In the genomic region with DNA sequence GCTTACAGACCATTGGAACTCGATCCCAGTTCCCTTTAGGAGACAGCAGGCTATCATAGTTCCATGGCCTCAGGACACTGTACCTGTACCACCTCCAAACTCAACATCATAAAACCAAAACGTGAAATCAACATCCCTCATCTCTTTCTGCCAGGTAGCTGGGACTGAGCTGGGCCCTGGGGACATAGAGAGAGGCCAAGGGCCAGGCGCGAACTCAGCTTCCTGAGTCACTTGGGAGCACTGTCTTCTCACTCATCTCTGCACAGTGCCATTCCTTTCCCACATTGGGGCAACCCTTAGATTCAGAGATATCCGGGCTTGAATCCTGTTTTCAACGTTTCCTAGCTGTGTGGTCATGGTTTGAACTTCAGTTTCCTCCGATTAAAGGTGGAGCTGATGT, we compare ENCODE assay signal across 1 cellular context.
TF ChIP-seq lines count a peak whose summit lies in the region.

No MANE protein-coding gene starts in this region.

TF ChIP-seq in H1, 55 proteins besides CTCF, POLR2A, EP300 and RAD21:
- TF ChIP-seq BCL11A (IDR thresholded peaks at IDR 0.05; ENCODE audit: low read depth in 2 of 2, low read length in 2 of 2) (no peak), RXRA (IDR thresholded peaks at IDR 0.05; ENCODE audit: insufficient read depth, low read depth, low read length) (no peak)
- TF ChIP-seq, protein P1, sequence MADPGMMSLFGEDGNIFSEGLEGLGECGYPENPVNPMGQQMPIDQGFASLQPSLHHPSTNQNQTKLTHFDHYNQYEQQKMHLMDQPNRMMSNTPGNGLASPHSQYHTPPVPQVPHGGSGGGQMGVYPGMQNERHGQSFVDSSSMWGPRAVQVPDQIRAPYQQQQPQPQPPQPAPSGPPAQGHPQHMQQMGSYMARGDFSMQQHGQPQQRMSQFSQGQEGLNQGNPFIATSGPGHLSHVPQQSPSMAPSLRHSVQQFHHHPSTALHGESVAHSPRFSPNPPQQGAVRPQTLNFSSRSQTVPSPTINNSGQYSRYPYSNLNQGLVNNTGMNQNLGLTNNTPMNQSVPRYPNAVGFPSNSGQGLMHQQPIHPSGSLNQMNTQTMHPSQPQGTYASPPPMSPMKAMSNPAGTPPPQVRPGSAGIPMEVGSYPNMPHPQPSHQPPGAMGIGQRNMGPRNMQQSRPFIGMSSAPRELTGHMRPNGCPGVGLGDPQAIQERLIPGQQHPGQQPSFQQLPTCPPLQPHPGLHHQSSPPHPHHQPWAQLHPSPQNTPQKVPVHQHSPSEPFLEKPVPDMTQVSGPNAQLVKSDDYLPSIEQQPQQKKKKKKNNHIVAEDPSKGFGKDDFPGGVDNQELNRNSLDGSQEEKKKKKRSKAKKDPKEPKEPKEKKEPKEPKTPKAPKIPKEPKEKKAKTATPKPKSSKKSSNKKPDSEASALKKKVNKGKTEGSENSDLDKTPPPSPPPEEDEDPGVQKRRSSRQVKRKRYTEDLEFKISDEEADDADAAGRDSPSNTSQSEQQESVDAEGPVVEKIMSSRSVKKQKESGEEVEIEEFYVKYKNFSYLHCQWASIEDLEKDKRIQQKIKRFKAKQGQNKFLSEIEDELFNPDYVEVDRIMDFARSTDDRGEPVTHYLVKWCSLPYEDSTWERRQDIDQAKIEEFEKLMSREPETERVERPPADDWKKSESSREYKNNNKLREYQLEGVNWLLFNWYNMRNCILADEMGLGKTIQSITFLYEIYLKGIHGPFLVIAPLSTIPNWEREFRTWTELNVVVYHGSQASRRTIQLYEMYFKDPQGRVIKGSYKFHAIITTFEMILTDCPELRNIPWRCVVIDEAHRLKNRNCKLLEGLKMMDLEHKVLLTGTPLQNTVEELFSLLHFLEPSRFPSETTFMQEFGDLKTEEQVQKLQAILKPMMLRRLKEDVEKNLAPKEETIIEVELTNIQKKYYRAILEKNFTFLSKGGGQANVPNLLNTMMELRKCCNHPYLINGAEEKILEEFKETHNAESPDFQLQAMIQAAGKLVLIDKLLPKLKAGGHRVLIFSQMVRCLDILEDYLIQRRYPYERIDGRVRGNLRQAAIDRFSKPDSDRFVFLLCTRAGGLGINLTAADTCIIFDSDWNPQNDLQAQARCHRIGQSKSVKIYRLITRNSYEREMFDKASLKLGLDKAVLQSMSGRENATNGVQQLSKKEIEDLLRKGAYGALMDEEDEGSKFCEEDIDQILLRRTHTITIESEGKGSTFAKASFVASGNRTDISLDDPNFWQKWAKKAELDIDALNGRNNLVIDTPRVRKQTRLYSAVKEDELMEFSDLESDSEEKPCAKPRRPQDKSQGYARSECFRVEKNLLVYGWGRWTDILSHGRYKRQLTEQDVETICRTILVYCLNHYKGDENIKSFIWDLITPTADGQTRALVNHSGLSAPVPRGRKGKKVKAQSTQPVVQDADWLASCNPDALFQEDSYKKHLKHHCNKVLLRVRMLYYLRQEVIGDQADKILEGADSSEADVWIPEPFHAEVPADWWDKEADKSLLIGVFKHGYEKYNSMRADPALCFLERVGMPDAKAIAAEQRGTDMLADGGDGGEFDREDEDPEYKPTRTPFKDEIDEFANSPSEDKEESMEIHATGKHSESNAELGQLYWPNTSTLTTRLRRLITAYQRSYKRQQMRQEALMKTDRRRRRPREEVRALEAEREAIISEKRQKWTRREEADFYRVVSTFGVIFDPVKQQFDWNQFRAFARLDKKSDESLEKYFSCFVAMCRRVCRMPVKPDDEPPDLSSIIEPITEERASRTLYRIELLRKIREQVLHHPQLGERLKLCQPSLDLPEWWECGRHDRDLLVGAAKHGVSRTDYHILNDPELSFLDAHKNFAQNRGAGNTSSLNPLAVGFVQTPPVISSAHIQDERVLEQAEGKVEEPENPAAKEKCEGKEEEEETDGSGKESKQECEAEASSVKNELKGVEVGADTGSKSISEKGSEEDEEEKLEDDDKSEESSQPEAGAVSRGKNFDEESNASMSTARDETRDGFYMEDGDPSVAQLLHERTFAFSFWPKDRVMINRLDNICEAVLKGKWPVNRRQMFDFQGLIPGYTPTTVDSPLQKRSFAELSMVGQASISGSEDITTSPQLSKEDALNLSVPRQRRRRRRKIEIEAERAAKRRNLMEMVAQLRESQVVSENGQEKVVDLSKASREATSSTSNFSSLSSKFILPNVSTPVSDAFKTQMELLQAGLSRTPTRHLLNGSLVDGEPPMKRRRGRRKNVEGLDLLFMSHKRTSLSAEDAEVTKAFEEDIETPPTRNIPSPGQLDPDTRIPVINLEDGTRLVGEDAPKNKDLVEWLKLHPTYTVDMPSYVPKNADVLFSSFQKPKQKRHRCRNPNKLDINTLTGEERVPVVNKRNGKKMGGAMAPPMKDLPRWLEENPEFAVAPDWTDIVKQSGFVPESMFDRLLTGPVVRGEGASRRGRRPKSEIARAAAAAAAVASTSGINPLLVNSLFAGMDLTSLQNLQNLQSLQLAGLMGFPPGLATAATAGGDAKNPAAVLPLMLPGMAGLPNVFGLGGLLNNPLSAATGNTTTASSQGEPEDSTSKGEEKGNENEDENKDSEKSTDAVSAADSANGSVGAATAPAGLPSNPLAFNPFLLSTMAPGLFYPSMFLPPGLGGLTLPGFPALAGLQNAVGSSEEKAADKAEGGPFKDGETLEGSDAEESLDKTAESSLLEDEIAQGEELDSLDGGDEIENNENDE (IDR thresholded peaks at IDR 0.05; ENCODE audit: insufficient replicate concordance, low read length), result no peak
